In genomic region chr7:100271716-100272537, GRCh38 we compare ENCODE assay signal across 1 cellular context.
TF ChIP-seq lines count a peak whose summit lies in the region.

No MANE protein-coding gene starts in this region.

TF ChIP-seq in GM12878, 131 proteins besides CTCF, POLR2A, EP300 and RAD21 (continued from another document and continues in another):
- peak; percentile 48; the same call in 1 of the 2 replicates for TF ChIP-seq ZNF687 (IDR thresholded peaks at IDR 0.05)
- TF ChIP-seq YY1 (IDR thresholded peaks at IDR 0.05; ENCODE audit: low read depth, low read length), result 0 out of 2 replicates have a peak, but pooled peaks have one; percentile 51
- TF ChIP-seq POLR2AphosphoS2 (IDR thresholded peaks at IDR 0.05; ENCODE audit: low read depth, low read length), result no peak; the same call in 1 of the 2 replicates
- 0 out of 2 replicates have a peak, but pooled peaks have one; percentile 7 for TF ChIP-seq TCF3 (IDR thresholded peaks at IDR 0.05; ENCODE audit: borderline replicate concordance, insufficient read depth, low read depth, low read length)
- TF ChIP-seq SMC3 (IDR thresholded peaks at IDR 0.05; ENCODE audit: borderline replicate concordance, low read length), result peak; percentile 13; the same call in 1 of the 2 replicates
- TF ChIP-seq EED (IDR thresholded peaks at IDR 0.05; ENCODE audit: low read depth), result no peak
- no peak for TF ChIP-seq NR2F1 (conservative IDR thresholded peaks at IDR 0.05)
- no peak for TF ChIP-seq E2F4 (IDR thresholded peaks at IDR 0.05; ENCODE audit: low read depth, low read length)
- no peak for TF ChIP-seq REST (IDR thresholded peaks at IDR 0.05; ENCODE audit: low read depth, low read length)
- TF ChIP-seq ASH2L (IDR thresholded peaks at IDR 0.05; ENCODE audit: borderline replicate concordance, low read depth), result no peak
- no peak for TF ChIP-seq PAX5 (IDR thresholded peaks at IDR 0.05; ENCODE audit: borderline replicate concordance, low read depth, low read length)
- TF ChIP-seq SMAD1 (IDR thresholded peaks at IDR 0.05; ENCODE audit: low read depth, partially characterized antibody), result no peak
- TF ChIP-seq STAT3 (IDR thresholded peaks at IDR 0.05; ENCODE audit: low read depth, low read length), result no peak
- no peak for TF ChIP-seq IRF5 (IDR thresholded peaks at IDR 0.05; ENCODE audit: borderline replicate concordance)
- TF ChIP-seq SUPT20H (IDR thresholded peaks at IDR 0.05; ENCODE audit: borderline replicate concordance, control insufficient read depth, low read depth, low read length), result no peak
- TF ChIP-seq PBX3 (IDR thresholded peaks at IDR 0.05; ENCODE audit: insufficient replicate concordance, low read depth, low read length), result peak; percentile 82
- no peak for TF ChIP-seq STAT1 (conservative IDR thresholded peaks at IDR 0.05)
- TF ChIP-seq HCFC1 (IDR thresholded peaks at IDR 0.05; ENCODE audit: low read length), result peak; percentile 81
- TF ChIP-seq ZNF217 (IDR thresholded peaks at IDR 0.05), result no peak
- TF ChIP-seq TCF12 (IDR thresholded peaks at IDR 0.05; ENCODE audit: low read depth, low read length), result 0 out of 2 replicates have a peak, but pooled peaks have one; percentile 57
- TF ChIP-seq SPI1 (IDR thresholded peaks at IDR 0.05; ENCODE audit: borderline replicate concordance, insufficient read depth, low read depth, low read length), result no peak
- peak; percentile 90 for TF ChIP-seq IKZF1 (conservative IDR thresholded peaks at IDR 0.05)
- 0 out of 2 replicates have a peak, but pooled peaks have one; percentile 28 for TF ChIP-seq ZNF207 (IDR thresholded peaks at IDR 0.05; ENCODE audit: borderline replicate concordance)
- peak; percentile 78; the same call in 1 of the 2 replicates for TF ChIP-seq LARP7 (IDR thresholded peaks at IDR 0.05)
- TF ChIP-seq POLR2AphosphoS5 (IDR thresholded peaks at IDR 0.05; ENCODE audit: low read length), result peak; percentile 46; the same call in 1 of the 2 replicates
- no peak for TF ChIP-seq TBL1XR1 (IDR thresholded peaks at IDR 0.05; ENCODE audit: low read depth, low read length)
- no peak for TF ChIP-seq MAX (IDR thresholded peaks at IDR 0.05; ENCODE audit: low read depth, low read length)
- TF ChIP-seq NKRF (conservative IDR thresholded peaks at IDR 0.05), result peak; percentile 94
- 0 out of 2 replicates have a peak, but pooled peaks have one; percentile 51 for TF ChIP-seq MXI1 (IDR thresholded peaks at IDR 0.05; ENCODE audit: low read depth, low read length)
- no peak for TF ChIP-seq MEF2A (IDR thresholded peaks at IDR 0.05; ENCODE audit: insufficient read depth, low read depth, low read length)
- no peak for TF ChIP-seq CEBPB (IDR thresholded peaks at IDR 0.05; ENCODE audit: borderline replicate concordance in 1 of 2, low read depth in 2 of 2, low read length in 2 of 2)
- TF ChIP-seq NFXL1 (IDR thresholded peaks at IDR 0.05; ENCODE audit: borderline replicate concordance), result no peak
- TF ChIP-seq BACH1 (IDR thresholded peaks at IDR 0.05; ENCODE audit: borderline replicate concordance), result peak; percentile 56
- TF ChIP-seq BCL3 (IDR thresholded peaks at IDR 0.05; ENCODE audit: borderline replicate concordance, insufficient read depth, low read depth, low read length, poor library complexity, severe bottlenecking), result peak; percentile 38
- peak; percentile 58 for TF ChIP-seq NRF1 (conservative IDR thresholded peaks at IDR 0.05; ENCODE audit: low read depth, low read length)
- TF ChIP-seq MYC (IDR thresholded peaks at IDR 0.05; ENCODE audit: insufficient read depth, insufficient read length, insufficient replicate concordance, low read length, severe bottlenecking), result no peak
- no peak; the same call in none of the 2 replicates for TF ChIP-seq GATAD2B (conservative IDR thresholded peaks at IDR 0.05; ENCODE audit: low read depth)
- TF ChIP-seq IRF3 (IDR thresholded peaks at IDR 0.05), result no peak
- TF ChIP-seq MEF2B (IDR thresholded peaks at IDR 0.05; ENCODE audit: partially characterized antibody, poor library complexity, severe bottlenecking), result no peak
- peak; percentile 91 for TF ChIP-seq PKNOX1 (IDR thresholded peaks at IDR 0.05)
- no peak for TF ChIP-seq POU2F2 (IDR thresholded peaks at IDR 0.05; ENCODE audit: borderline replicate concordance, low read depth, low read length)
- TF ChIP-seq BHLHE40 (IDR thresholded peaks at IDR 0.05; ENCODE audit: borderline replicate concordance in 1 of 2, low read depth in 2 of 2, low read length in 1 of 2), result peak in 1 of 2 experiments; percentile 69; a peak in 2 of 4 replicates
